ENCODE assay signal across 1 cellular context in the genomic region with DNA sequence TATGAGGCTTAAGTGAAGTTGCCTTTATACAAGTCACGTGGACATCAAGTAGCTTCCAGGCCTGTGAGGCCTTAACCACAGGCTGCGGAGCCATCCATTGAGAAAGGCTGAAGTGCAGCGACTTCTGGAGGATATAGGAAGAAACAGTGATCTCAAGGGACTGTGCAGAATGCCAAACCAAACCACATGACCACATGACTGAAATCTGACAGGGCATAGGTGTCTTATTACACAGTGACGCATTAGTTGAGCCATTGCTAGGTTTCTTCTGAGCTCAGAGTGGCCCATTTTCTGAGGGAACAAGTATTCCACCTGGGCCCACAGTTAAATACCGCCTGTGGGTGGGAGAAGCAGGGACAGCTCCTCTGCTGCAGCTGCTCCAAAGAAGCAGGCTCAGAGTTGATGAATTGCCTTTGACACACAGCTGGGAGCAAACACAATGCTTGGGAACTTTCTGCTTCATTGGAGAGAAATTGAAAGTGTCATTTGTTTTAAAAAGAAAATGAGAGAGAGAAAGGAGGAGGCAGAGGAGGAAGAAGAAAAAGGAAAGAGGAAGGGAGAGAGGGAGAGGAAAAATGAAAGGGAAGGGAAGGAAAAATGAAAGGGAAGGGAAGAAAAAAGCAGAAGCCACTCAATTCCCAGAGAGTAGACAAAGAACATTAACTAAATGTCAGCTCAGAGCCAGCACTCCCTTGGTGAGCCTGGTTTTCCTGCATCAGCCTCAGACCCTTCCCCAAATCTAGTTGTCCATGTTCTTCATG.
TF ChIP-seq lines count a peak whose summit lies in the region.

No MANE protein-coding gene starts in this region.

TF ChIP-seq in HEK293, 187 proteins besides CTCF, POLR2A, EP300 and RAD21 (continued from another document):
- TF ChIP-seq, protein P1, sequence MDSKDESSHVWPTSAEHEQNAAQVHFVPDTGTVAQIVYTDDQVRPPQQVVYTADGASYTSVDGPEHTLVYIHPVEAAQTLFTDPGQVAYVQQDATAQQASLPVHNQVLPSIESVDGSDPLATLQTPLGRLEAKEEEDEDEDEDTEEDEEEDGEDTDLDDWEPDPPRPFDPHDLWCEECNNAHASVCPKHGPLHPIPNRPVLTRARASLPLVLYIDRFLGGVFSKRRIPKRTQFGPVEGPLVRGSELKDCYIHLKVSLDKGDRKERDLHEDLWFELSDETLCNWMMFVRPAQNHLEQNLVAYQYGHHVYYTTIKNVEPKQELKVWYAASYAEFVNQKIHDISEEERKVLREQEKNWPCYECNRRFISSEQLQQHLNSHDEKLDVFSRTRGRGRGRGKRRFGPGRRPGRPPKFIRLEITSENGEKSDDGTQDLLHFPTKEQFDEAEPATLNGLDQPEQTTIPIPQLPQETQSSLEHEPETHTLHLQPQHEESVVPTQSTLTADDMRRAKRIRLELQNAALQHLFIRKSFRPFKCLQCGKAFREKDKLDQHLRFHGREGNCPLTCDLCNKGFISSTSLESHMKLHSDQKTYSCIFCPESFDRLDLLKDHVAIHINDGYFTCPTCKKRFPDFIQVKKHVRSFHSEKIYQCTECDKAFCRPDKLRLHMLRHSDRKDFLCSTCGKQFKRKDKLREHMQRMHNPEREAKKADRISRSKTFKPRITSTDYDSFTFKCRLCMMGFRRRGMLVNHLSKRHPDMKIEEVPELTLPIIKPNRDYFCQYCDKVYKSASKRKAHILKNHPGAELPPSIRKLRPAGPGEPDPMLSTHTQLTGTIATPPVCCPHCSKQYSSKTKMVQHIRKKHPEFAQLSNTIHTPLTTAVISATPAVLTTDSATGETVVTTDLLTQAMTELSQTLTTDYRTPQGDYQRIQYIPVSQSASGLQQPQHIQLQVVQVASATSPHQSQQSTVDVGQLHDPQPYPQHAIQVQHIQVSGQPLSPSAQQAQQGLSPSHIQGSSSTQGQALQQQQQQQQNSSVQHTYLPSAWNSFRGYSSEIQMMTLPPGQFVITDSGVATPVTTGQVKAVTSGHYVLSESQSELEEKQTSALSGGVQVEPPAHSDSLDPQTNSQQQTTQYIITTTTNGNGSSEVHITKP (tag by site-specific recombination; IDR thresholded peaks at IDR 0.05), result peak; percentile 82
- TF ChIP-seq ZNF549 (tag by site-specific recombination; IDR thresholded peaks at IDR 0.05) (no peak), ZBTB48 (tag by site-specific recombination; IDR thresholded peaks at IDR 0.05) (peak; percentile 83; the same call in 1 of the 2 replicates), SP2 (tag by site-specific recombination; IDR thresholded peaks at IDR 0.05) (peak; percentile 59), FEZF1 (tag by site-specific recombination; IDR thresholded peaks at IDR 0.05) (no peak), ZNF843 (tag by site-specific recombination; IDR thresholded peaks at IDR 0.05) (0 out of 2 replicates have a peak, but pooled peaks have one; percentile 61), ZNF24 (tag by site-specific recombination; IDR thresholded peaks at IDR 0.05) (peak; percentile 76; the same call in 1 of the 2 replicates), OSR2 (tag by site-specific recombination; IDR thresholded peaks at IDR 0.05) (peak; percentile 95), ZFP37 (tag by site-specific recombination; IDR thresholded peaks at IDR 0.05) (peak; percentile 55; the same call in 1 of the 2 replicates), ZNF501 (tag by site-specific recombination; IDR thresholded peaks at IDR 0.05) (no peak), ZNF366 (tag by site-specific recombination; conservative IDR thresholded peaks at IDR 0.05) (peak; percentile 94), ZEB2 (tag by site-specific recombination; IDR thresholded peaks at IDR 0.05) (peak; percentile 56; the same call in 1 of the 2 replicates), ZNF660 (tag by site-specific recombination; IDR thresholded peaks at IDR 0.05) (peak; percentile 78)
- TF ChIP-seq, protein P2, sequence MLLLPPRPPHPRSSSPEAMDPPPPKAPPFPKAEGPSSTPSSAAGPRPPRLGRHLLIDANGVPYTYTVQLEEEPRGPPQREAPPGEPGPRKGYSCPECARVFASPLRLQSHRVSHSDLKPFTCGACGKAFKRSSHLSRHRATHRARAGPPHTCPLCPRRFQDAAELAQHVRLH (tag by site-specific recombination; IDR thresholded peaks at IDR 0.05), result 0 out of 2 replicates have a peak, but pooled peaks have one; percentile 8
- TF ChIP-seq, protein P3, sequence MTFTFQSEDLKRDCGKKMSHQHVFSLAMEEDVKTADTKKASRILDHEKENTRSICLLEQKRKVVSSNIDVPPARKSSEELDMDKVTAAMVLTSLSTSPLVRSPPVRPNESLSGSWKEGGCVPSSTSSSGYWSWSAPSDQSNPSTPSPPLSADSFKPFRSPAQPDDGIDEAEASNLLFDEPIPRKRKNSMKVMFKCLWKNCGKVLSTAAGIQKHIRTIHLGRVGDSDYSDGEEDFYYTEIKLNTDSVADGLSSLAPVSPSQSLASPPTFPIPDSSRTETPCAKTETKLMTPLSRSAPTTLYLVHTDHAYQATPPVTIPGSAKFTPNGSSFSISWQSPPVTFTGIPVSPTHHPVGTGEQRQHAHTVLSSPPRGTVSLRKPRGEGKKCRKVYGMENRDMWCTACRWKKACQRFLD (tag by site-specific recombination; IDR thresholded peaks at IDR 0.05), result no peak
TF ChIP-seq in HEK293: peak in this region for 42.
